8 cellular contexts compared by ENCODE assay signal in genomic region chr2:239222346-239223028, GRCh38.
DNase-seq lines count a peak whose midpoint lies in the region; ATAC-seq and TF ChIP-seq lines count a peak whose summit lies in the region.

No MANE protein-coding gene starts in this region.

- TF ChIP-seq EP300 in stomach (IDR thresholded peaks at IDR 0.05): no peak

- 37 to 61% (median 38%) methylated on average over 8 of the region's 8 CpGs for WGBS in stomach, 5 donors

- no peaks in the 10 kb centered on the region for H3K27me3 Mint-ChIP-seq in activated CD8-positive, alpha-beta T cell treated with anti-CD3 and anti-CD28 coated beads for 36 hours

- H3K4me1 ChIP-seq in right atrium auricular region (peaks cover 0 to 66% of the 10 kb centered on the region in 2 donors), stomach (peaks cover 49 to 80% (median 72%) of the 10 kb centered on the region in 4 donors)

- H3K27me3 ChIP-seq in right atrium auricular region (no peaks in the 10 kb centered on the region), stomach (no peaks in the 10 kb centered on the region), H7 (ENCODE audit: control insufficient read depth, insufficient read depth, low read length) (no peaks in the 10 kb centered on the region)

- POLR2A ChIA-PET in activated CD8-positive, alpha-beta T cell treated with anti-CD3 and anti-CD28 coated beads for 36 hours (lab: Charles Lee): interaction anchor here (0.9 to 1.3 kb wide), 2 partner anchors 21 to 176 kb away, joined by 3 read pairs; no protein-coding TSS in a partner anchor

- CTCF ChIA-PET in activated CD8-positive, alpha-beta T cell treated with anti-CD3 and anti-CD28 coated beads for 36 hours (lab: Charles Lee): interaction anchor here (1.1 to 1.2 kb wide), 2 partner anchors 8 to 45 kb away, joined by 3 read pairs; no protein-coding TSS in a partner anchor

- no peak for TF ChIP-seq POLR2A in stomach (IDR thresholded peaks at IDR 0.05)

- H3K36me3 Mint-ChIP-seq in activated CD8-positive, alpha-beta T cell treated with anti-CD3 and anti-CD28 coated beads for 36 hours (ENCODE audit: low read depth): peaks cover 1% of the 10 kb centered on the region

- H3K27ac ChIP-seq in right atrium auricular region: peak overlapping the region; percentile 79 to 92
- H3K27ac ChIP-seq in stomach: peak overlapping the region; percentile 74 to 93 (median 90)

- ATAC-seq in activated CD8-positive, alpha-beta T cell treated with anti-CD3 and anti-CD28 coated beads for 36 hours: peak; percentile 48
- no peak for ATAC-seq in GM19467 (IDR thresholded peaks at IDR 0.05; ENCODE audit: unreplicated experiment)

- DNase-seq in Kasumi-1 (lab: John Stamatoyannopoulos, UW): peak; percentile 19 to 24
- no peak for DNase-seq in activated CD8-positive, alpha-beta T cell treated with anti-CD3 and anti-CD28 coated beads for 36 hours
- DNase-seq in right atrium auricular region (ENCODE audit: low spot score): no peak
- DNase-seq in stomach: peak; percentile 23
- DNase-seq in DMS153 (lab: John Stamatoyannopoulos, UW): no peak
- no peak for DNase-seq in T-helper 9 cell
- DNase-seq in H7: no peak

- H3K36me3 ChIP-seq in right atrium auricular region: no peaks in the 10 kb centered on the region
- no peaks in the 10 kb centered on the region for H3K36me3 ChIP-seq in stomach
- H3K36me3 ChIP-seq in H7 (replicated peaks; ENCODE audit: control insufficient read depth, insufficient read depth, low read length): no peaks in the 10 kb centered on the region

- H3K4me3 Mint-ChIP-seq in activated CD8-positive, alpha-beta T cell treated with anti-CD3 and anti-CD28 coated beads for 36 hours: peak overlapping the region; percentile 45

- no peak for TF ChIP-seq CTCF in activated CD8-positive, alpha-beta T cell treated with anti-CD3 and anti-CD28 coated beads for 36 hours (IDR thresholded peaks at IDR 0.05)
- TF ChIP-seq CTCF in right atrium auricular region (IDR thresholded peaks at IDR 0.05): no peak
- TF ChIP-seq CTCF in stomach (IDR thresholded peaks at IDR 0.05): no peak

- H3K9me3 Mint-ChIP-seq in activated CD8-positive, alpha-beta T cell treated with anti-CD3 and anti-CD28 coated beads for 36 hours: peaks cover 2% of the 10 kb centered on the region

- peaks cover 65% of the 10 kb centered on the region for H3K4me1 Mint-ChIP-seq in activated CD8-positive, alpha-beta T cell treated with anti-CD3 and anti-CD28 coated beads for 36 hours (ENCODE audit: low read depth)

- intact Hi-C loops in activated CD8-positive, alpha-beta T cell treated with anti-CD3 and anti-CD28 coated beads for 36 hours (cut with micrococcal nuclease): no loop called here
- intact Hi-C loops in stomach (cut with DNase I; ENCODE audit: low total_unique reads): no loop called here

- no peaks in the 10 kb centered on the region for H3K9me3 ChIP-seq in right atrium auricular region
- H3K9me3 ChIP-seq in stomach: no peaks in the 10 kb centered on the region

- H3K4me3 ChIP-seq in right atrium auricular region: peak overlapping the region in 1 of 2 donors; percentile 22
- peak overlapping the region in 2 of 4 donors; percentile 3 to 28 for H3K4me3 ChIP-seq in stomach
- H3K4me3 ChIP-seq in H7 (ENCODE audit: insufficient read depth, low read depth, low read length): no peak overlapping the region

- peak overlapping the region; percentile 86 for H3K27ac Mint-ChIP-seq in activated CD8-positive, alpha-beta T cell treated with anti-CD3 and anti-CD28 coated beads for 36 hours

Comparison
In these comparisons a context has a peak if more than half of its experiments do, and no peak if none do; other contexts are left out.
1. DNase-seq: peak in Kasumi-1 (2 of 2) and stomach (single experiment); none in activated CD8-positive, alpha-beta T cell treated with anti-CD3 and anti-CD28 coated beads for 36 hours (single experiment), right atrium auricular region (single experiment), DMS153 (single experiment), T-helper 9 cell (single experiment) and H7 (single experiment).